In genomic region chr1:86197206-86197855, GRCh38 we compare ENCODE assay signal across 19 cellular contexts. TPM values are rescaled to one million over a fixed set of nuclear protein-coding genes. Genes with fewer than 3 reads are reported as not detected.
"Had no signal": no experiment of that assay in that cellular context is flagged by ENCODE, and none has a peak within 500 bp of the region (broad histone marks: within the 10 kb centered on the region; RNA-seq: fewer than 3 reads in every experiment).

No MANE protein-coding gene starts in this region.

- H3K27me3 ChIP-seq: esophagus muscularis mucosa, gastrocnemius medialis, heart right ventricle, pancreas, thyroid gland had no signal

- H3K4me3 ChIP-seq: esophagus muscularis mucosa, gastrocnemius medialis, heart right ventricle, mucosa of descending colon, pancreas, thyroid gland had no signal

- H3K9me3 ChIP-seq: esophagus muscularis mucosa, gastrocnemius medialis, heart right ventricle, mucosa of descending colon, pancreas, thyroid gland had no signal

- DNase-seq: activated CD4-positive, alpha-beta T cell treated with anti-CD3 and anti-CD28 coated beads for 1 hour; activated CD8-positive, alpha-beta memory T cell treated with anti-CD3 and anti-CD28 coated beads for 24 hours; activated effector memory CD4-positive, alpha-beta T cell treated with anti-CD3 and anti-CD28 coated beads, Interleukin-2, amount 50 U/mL, for 16 hours; activated T-cell treated with anti-CD3 and anti-CD28 coated beads, Interleukin-2, amount 50 U/mL, for 72 hours; dermis blood vessel endothelial cell; effector memory CD4-positive, alpha-beta T cell; gastrocnemius medialis; heart right ventricle; mesenchymal stem cell; mucosa of descending colon; naive thymus-derived CD8-positive, alpha-beta T cell; pancreas; stimulated activated CD8-positive, alpha-beta memory T cell treated with anti-CD3 and anti-CD28 coated beads, Interleukin-4, amount 100 ng/mL, for 48 hours; stimulated activated naive CD4-positive, alpha-beta T cell; thyroid gland; WERI-Rb-1 had no signal

- H3K27ac ChIP-seq: esophagus muscularis mucosa, gastrocnemius medialis, heart right ventricle, pancreas, thyroid gland, WERI-Rb-1 had no signal

- H3K4me1 ChIP-seq: gastrocnemius medialis, pancreas, thyroid gland had no signal

- ATAC-seq: activated T-cell treated with anti-CD3 and anti-CD28 coated beads, Interleukin-2, amount 50 U/mL, for 72 hours; gastrocnemius medialis; mucosa of descending colon; naive thymus-derived CD8-positive, alpha-beta T cell; pancreas had no signal

- H3K36me3 ChIP-seq: esophagus muscularis mucosa, gastrocnemius medialis, heart right ventricle, pancreas, thyroid gland, WERI-Rb-1 had no signal

RNA-seq across cellular contexts. Expression of gene COL24A1, which starts 40.8 kb away (rescaled TPM):
- total RNA-seq: dermis blood vessel endothelial cell; endothelial cell of umbilical vein; naive thymus-derived CD8-positive, alpha-beta T cell; T-helper 2 cell treated with Interferon-gamma antibody and Interleukin-4, amounts not matched to agents 100 ng/mL and 5 ng/mL, for 36 hours had no signal
- polyA plus RNA-seq: naive thymus-derived CD8-positive, alpha-beta T cell had no signal
